Comparison of ENCODE assay signal across 10 cellular contexts in genomic region chr1:215637041-215637573, GRCh38.
DNase-seq lines count a peak whose midpoint lies in the region; ATAC-seq and TF ChIP-seq lines count a peak whose summit lies in the region.
"Had no signal": no experiment of that assay in that cellular context is flagged by ENCODE, and none has a peak within 500 bp of the region (broad histone marks: within the 10 kb centered on the region; RNA-seq: fewer than 3 reads in every experiment).

No MANE protein-coding gene starts in this region.

- POLR2A ChIA-PET in CD8-positive, alpha-beta memory T cell (lab: Charles Lee): no interaction called here

- CTCF ChIA-PET in CD8-positive, alpha-beta memory T cell (lab: Charles Lee): no interaction called here

- TF ChIP-seq CTCF in omental fat pad (IDR thresholded peaks at IDR 0.05): no peak

- H3K4me1 ChIP-seq in ACC112 (ENCODE audit: control insufficient read depth, insufficient read depth, low read length, unreplicated experiment): peaks cover 15% of the 10 kb centered on the region
- no peaks in the 10 kb centered on the region for H3K4me1 ChIP-seq in CD8-positive, alpha-beta memory T cell (ENCODE audit: insufficient read depth, low read length)

- no peaks in the 10 kb centered on the region for H3K79me2 ChIP-seq in ACC112 (ENCODE audit: control insufficient read depth, insufficient read depth, low read length, unreplicated experiment)

- H3K9me3 Mint-ChIP-seq in CD8-positive, alpha-beta memory T cell: peaks cover 0 to 19% (median 7%) of the 10 kb centered on the region in 5 donors

- peak; percentile 35 for ATAC-seq in omental fat pad (ENCODE audit: low FRiP score)

- H3K9me3 ChIP-seq in CD8-positive, alpha-beta memory T cell (ENCODE audit: low read length): no peaks in the 10 kb centered on the region

- no peaks in the 10 kb centered on the region for H3K36me3 Mint-ChIP-seq in CD8-positive, alpha-beta memory T cell

- H3K27ac Mint-ChIP-seq in CD8-positive, alpha-beta memory T cell: no peak overlapping the region

- DNase-seq in RPMI8226 (peak; percentile 10), fibroblast of peridontal ligament (ENCODE audit: extremely low read depth) (peak; percentile 77), omental fat pad (ENCODE audit: low spot score) (no peak), NAMALWA (ENCODE audit: low spot score) (no peak), HPDE6-E6E7 (ENCODE audit: extremely low spot score) (no peak)
- no peak for DNase-seq in activated CD4-positive, alpha-beta T cell treated with anti-CD3 and anti-CD28 coated beads for 48 hours
- no peak for DNase-seq in CD8-positive, alpha-beta memory T cell
- DNase-seq: NCI-H345, posterior cingulate gyrus had no signal

- peak overlapping the region; percentile 71 for H3K4me3 ChIP-seq in ACC112 (ENCODE audit: low read depth, low read length)
- H3K4me3 ChIP-seq in CD8-positive, alpha-beta memory T cell (ENCODE audit: low read length): no peak overlapping the region

- H3K4me3 Mint-ChIP-seq in CD8-positive, alpha-beta memory T cell: no peak overlapping the region

- peak overlapping the region; percentile 98 for H2AFZ ChIP-seq in ACC112 (ENCODE audit: low read length, unreplicated experiment)

- H3K27me3 Mint-ChIP-seq in CD8-positive, alpha-beta memory T cell: no peaks in the 10 kb centered on the region

- H3K27ac ChIP-seq in ACC112 (ENCODE audit: low read depth, low read length): peak overlapping the region; percentile 83
- no peak overlapping the region for H3K27ac ChIP-seq in CD8-positive, alpha-beta memory T cell (ENCODE audit: low read depth, low read length)

- H3K36me3 ChIP-seq in ACC112 (ENCODE audit: insufficient read depth, low read length): no peaks in the 10 kb centered on the region
- H3K36me3 ChIP-seq in CD8-positive, alpha-beta memory T cell (ENCODE audit: insufficient read depth, low read length): no peaks in the 10 kb centered on the region

- no peaks in the 10 kb centered on the region for H3K4me1 Mint-ChIP-seq in CD8-positive, alpha-beta memory T cell

- H3K27me3 ChIP-seq in ACC112 (ENCODE audit: insufficient read depth, low read length): no peaks in the 10 kb centered on the region
- no peaks in the 10 kb centered on the region for H3K27me3 ChIP-seq in CD8-positive, alpha-beta memory T cell (ENCODE audit: insufficient read depth, low read length, poor library complexity, severe bottlenecking)

Comparison
In these comparisons a context has a peak if more than half of its experiments do, and no peak if none do; other contexts are left out.
1. DNase-seq: peak in RPMI8226 (single experiment) and fibroblast of peridontal ligament (single experiment); none in omental fat pad (single experiment), activated CD4-positive, alpha-beta T cell treated with anti-CD3 and anti-CD28 coated beads for 48 hours (single experiment), NAMALWA (single experiment), HPDE6-E6E7 (single experiment) and CD8-positive, alpha-beta memory T cell (0 of 5).